ENCODE assay signal across 8 cellular contexts in the genomic region with DNA sequence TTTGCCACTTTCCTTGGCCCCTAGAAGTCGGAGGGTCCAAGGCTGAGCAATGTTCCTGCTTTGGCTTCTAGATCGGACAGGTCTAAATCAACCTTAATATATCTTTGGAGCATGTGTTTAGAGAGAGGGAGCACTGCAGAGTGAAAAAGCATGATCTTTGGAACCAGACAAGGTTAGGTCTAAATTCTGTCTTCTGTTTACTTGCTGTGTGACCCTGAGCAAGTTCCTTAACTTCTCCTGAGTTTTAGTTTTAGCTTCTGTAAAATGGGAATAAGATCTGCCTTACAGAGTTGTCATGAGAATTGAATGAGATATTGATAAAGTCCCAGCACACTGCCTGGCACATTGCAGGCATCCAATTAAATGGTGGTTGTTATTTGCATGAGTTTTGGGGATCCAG.
"Had no signal": no experiment of that assay in that cellular context is flagged by ENCODE, and none has a peak within 500 bp of the region (broad histone marks: within the 10 kb centered on the region; RNA-seq: fewer than 3 reads in every experiment).

No MANE protein-coding gene starts in this region.

- H3K9me3 Mint-ChIP-seq: GM23338, HFFc6 had no signal

- H3K4me3 Mint-ChIP-seq: GM23338, HFFc6 had no signal

- ATAC-seq: GM23338, HCT116, K562 had no signal

- H3K4me1 Mint-ChIP-seq: GM23338 had no signal

- H3K36me3 ChIP-seq: HAP-1 had no signal

- DNase-seq: H7, HFFc6, IMR-90 had no signal

- H3K9me3 ChIP-seq: HAP-1 had no signal

- H3K27ac ChIP-seq: HL-60 had no signal

- H3K27ac Mint-ChIP-seq: GM23338, HFFc6 had no signal

- H3K4me3 ChIP-seq: GM23338, HAP-1, K562 had no signal
